11 cellular contexts compared by ENCODE assay signal in genomic region chr6:11009353-11009752, GRCh38. TPM values are rescaled to one million over a fixed set of nuclear protein-coding genes. Genes with fewer than 3 reads are reported as not detected.
A peak's percentile ranks its signal among the peaks of the same experiment; 100 is the strongest.
DNase-seq lines count a peak whose midpoint lies in the region; ATAC-seq, FAIRE-seq and TF ChIP-seq lines count a peak whose summit lies in the region.
"Had no signal": no experiment of that assay in that cellular context is flagged by ENCODE, and none has a peak within 500 bp of the region (broad histone marks: within the 10 kb centered on the region; RNA-seq: fewer than 3 reads in every experiment).

No MANE protein-coding gene starts in this region.

- TF ChIP-seq CTCF in MCF 10A (IDR thresholded peaks at IDR 0.05; ENCODE audit: unreplicated experiment) (no peak), breast epithelium (IDR thresholded peaks at IDR 0.05) (no peak), K562 (IDR thresholded peaks at IDR 0.05 in 2 of 3, conservative IDR thresholded peaks at IDR 0.05 in 1 of 3; ENCODE audit: insufficient read depth in 2 of 3, low read depth in 1 of 3, low read length in 3 of 3) (no peak), mucosa of descending colon (IDR thresholded peaks at IDR 0.05) (no peak)

- H3K4me1 ChIP-seq in breast epithelium, result no peaks in the 10 kb centered on the region
- peaks cover 0 to 5% of the 10 kb centered on the region in 2 experiments; a peak in 2 of 5 replicates for H3K4me1 ChIP-seq in K562 (replicated peaks in 1 of 2; ENCODE audit: control insufficient read depth in 2 of 2, insufficient read depth in 2 of 2, low read length in 2 of 2)
- no peaks in the 10 kb centered on the region for H3K4me1 ChIP-seq in mucosa of descending colon (ENCODE audit: low read depth)

- no peaks in the 10 kb centered on the region for H3K9me3 ChIP-seq in breast epithelium
- H3K9me3 ChIP-seq in K562 (replicated peaks; ENCODE audit: control insufficient read depth, insufficient read depth, low read depth, low read length), result no peaks in the 10 kb centered on the region
- H3K9me3 ChIP-seq in mucosa of descending colon, result no peaks in the 10 kb centered on the region

- H3K27ac ChIP-seq in breast epithelium (no peak overlapping the region), K562 (ENCODE audit: extremely low read depth, low read depth, low read length) (no peak overlapping the region)
- H3K27ac ChIP-seq: 22Rv1 had no signal

- no peak overlapping the region for H2AFZ ChIP-seq in K562 (ENCODE audit: low read depth, low read length)

- H3K36me3 Mint-ChIP-seq in MCF 10A (ENCODE audit: insufficient read depth, unreplicated experiment), result no peaks in the 10 kb centered on the region

- H3K9me3 Mint-ChIP-seq in MCF 10A (ENCODE audit: unreplicated experiment), result no peaks in the 10 kb centered on the region

- 6% methylated on average over 6 of the region's 6 CpGs for WGBS in K562 (ENCODE audit: insufficient coverage, low coverage, missing lambda C conversion rate)

- no peaks in the 10 kb centered on the region for H3K27me3 Mint-ChIP-seq in MCF 10A (ENCODE audit: insufficient read depth, unreplicated experiment)

- H3K9ac ChIP-seq in K562 (ENCODE audit: insufficient read depth in 1 of 2, low read depth in 2 of 2, low read length in 2 of 2), result peak overlapping the region in 1 of 2 experiments; percentile 15; a peak in 1 of 4 replicates

- H3K4me3 Mint-ChIP-seq in MCF 10A (ENCODE audit: unreplicated experiment), result no peak overlapping the region

- BruUV-seq in MCF 10A (replicated peaks; lab: Mats Ljungman, UMichigan) (no TSS peak), K562 (replicated peaks; lab: Mats Ljungman, UMichigan) (no TSS peak)

- POLR2A ChIA-PET in MCF 10A (lab: Yijun Ruan, JAX), result no interaction called here
- POLR2A ChIA-PET in K562 (lab: Yijun Ruan, JAX), result interaction anchor here (0.9 to 1.6 kb wide), 2 partner anchors 9 to 13 kb away, joined by 5 to 6 read pairs; no protein-coding TSS in a partner anchor

- H3K27ac Mint-ChIP-seq in MCF 10A (ENCODE audit: low read depth, unreplicated experiment), result no peak overlapping the region

- in situ Hi-C loops in K562 (cut with MboI), result no loop called here

- CTCF ChIA-PET in MCF 10A (lab: Yijun Ruan, JAX) (interaction anchor here (0.6 to 1.3 kb wide), 4 partner anchors 12 to 496 kb away, joined by 4 to 7 read pairs (median 4); no protein-coding TSS in a partner anchor), K562 (lab: Yijun Ruan, JAX; ENCODE audit: low intra/inter-chr PET ratio) (no interaction called here)

- H3K79me2 ChIP-seq in K562 (ENCODE audit: control insufficient read depth, insufficient read depth, low read length), result no peaks in the 10 kb centered on the region

- no peaks in the 10 kb centered on the region for H4K20me1 ChIP-seq in K562 (replicated peaks; ENCODE audit: control insufficient read depth, insufficient read depth, low read length)

- no peak for FAIRE-seq in K562 (lab: Jason Lieb, UNC)
- FAIRE-seq in urothelium cell line (lab: Jason Lieb, UNC), result no peak

- TF ChIP-seq RAD21 in K562 (CRISPR knock-in tag; conservative IDR thresholded peaks at IDR 0.05 in 1 of 2, IDR thresholded peaks at IDR 0.05 in 1 of 2), result no peak

- intact Hi-C loops in MCF 10A (cut with micrococcal nuclease) (no loop called here), breast epithelium (cut with DNase I; ENCODE audit: low total_unique reads) (no loop called here), K562 (cut with micrococcal nuclease) (no loop called here), left colon (cut with DNase I, micrococcal nuclease) (no loop called here), mucosa of descending colon (cut with DNase I, micrococcal nuclease) (no loop called here)

- H3K4me3 ChIP-seq in breast epithelium (no peak overlapping the region), K562 (no peak overlapping the region), mucosa of descending colon (no peak overlapping the region)

- peak; percentile 61 for ATAC-seq in HG03342 (IDR thresholded peaks at IDR 0.05; ENCODE audit: unreplicated experiment)
- ATAC-seq in K562, result no peak
- no peak for ATAC-seq in left colon
- no peak for ATAC-seq in mucosa of descending colon

- TF ChIP-seq POLR2A in breast epithelium (IDR thresholded peaks at IDR 0.05) (no peak), K562 (conservative IDR thresholded peaks at IDR 0.05) (no peak)

- no peaks in the 10 kb centered on the region for H3K36me3 ChIP-seq in breast epithelium
- no peaks in the 10 kb centered on the region for H3K36me3 ChIP-seq in K562 (ENCODE audit: control insufficient read depth, insufficient read depth, low read length)
- H3K36me3 ChIP-seq in mucosa of descending colon (ENCODE audit: low read depth), result no peaks in the 10 kb centered on the region

- H3K4me2 ChIP-seq in K562 (ENCODE audit: insufficient read depth, low read length), result no peak overlapping the region; the same call in 1 of the 2 replicates

- H3K9me1 ChIP-seq in K562 (ENCODE audit: control insufficient read depth, insufficient read depth, low read length), result no peaks in the 10 kb centered on the region

- peaks cover 36% of the 10 kb centered on the region for H3K4me1 Mint-ChIP-seq in MCF 10A (ENCODE audit: insufficient read depth, unreplicated experiment)

- peak; percentile 62 for DNase-seq in MCF 10A (ENCODE audit: unreplicated experiment)
- no peak for DNase-seq in breast epithelium (ENCODE audit: low spot score in 2 of 2)
- DNase-seq in K562 (ENCODE audit: extremely low read depth in 1 of 4, low spot score in 3 of 4), result no peak
- peak; percentile 62 for DNase-seq in urothelium cell line (ENCODE audit: low spot score)
- DNase-seq in left colon, result no peak
- no peak for DNase-seq in RPMI8226
- no peak for DNase-seq in mucosa of descending colon
- DNase-seq: activated effector memory CD4-positive, alpha-beta T cell treated with Interleukin-2 at 50 U/mL for 16 hours; stimulated activated CD8-positive, alpha-beta memory T cell treated with anti-CD3 and anti-CD28 coated beads, Interleukin-4, amount 100 ng/mL, for 48 hours had no signal

- TF ChIP-seq EP300 in K562 (IDR thresholded peaks at IDR 0.05; ENCODE audit: low read length), result no peak

- H3K27me3 ChIP-seq in breast epithelium (no peaks in the 10 kb centered on the region), K562 (ENCODE audit: control insufficient read depth in 2 of 2, insufficient read depth in 2 of 2, low read length in 2 of 2) (peaks cover 10 to 16% of the 10 kb centered on the region in 2 experiments; a peak in 3 of 5 replicates)

RNA-seq across cellular contexts. Expression of gene ELOVL2, which starts 34.8 kb away (rescaled TPM):
- total RNA-seq in MCF 10A (2022), result not detected in 2 replicates
- 10 to 100 TPM in 1 of 3 donors, 1 to 10 TPM in 1, under 1 TPM in 1; 0.64 to 11.1 (median 2.6) TPM for total RNA-seq in breast epithelium
- 0.09 and 0.23 TPM in 2 replicates for total RNA-seq in K562 (2011; cell fraction: chromatin; rRNA removed; ENCODE audit: low replicate concordance)
- 0.13 and 0.17 TPM in 2 replicates for total RNA-seq in K562 (2011; cell fraction: nucleolus; rRNA removed)
- 0.22 and 0.76 TPM in 2 replicates for total RNA-seq in K562 (2011; cell fraction: nucleoplasm; rRNA removed)
- total RNA-seq in K562 (2014; rRNA removed), result 0.05 and 0.33 TPM in 2 replicates
- 0.36 and 0.48 TPM in 2 replicates for total RNA-seq in K562 (2014; rRNA removed; fragmentation: Illumina TruSeq; extraction: Trizol)
- total RNA-seq in K562 (2015; rRNA removed; fragmentation: Illumina TruSeq; extraction: Trizol), result 0.30 and 0.47 TPM in 2 replicates
- 0.29 and 0.31 TPM in 2 replicates for total RNA-seq in K562 (2021)
- polyA plus RNA-seq in K562 (2011; rRNA removed), result 0.35 and 0.96 TPM in 2 replicates
- 0.15 and 0.31 TPM in 2 replicates for polyA plus RNA-seq in K562 (2011; cell fraction: cytosol; rRNA removed)
- polyA plus RNA-seq in K562 (2011; cell fraction: nucleus; rRNA removed), result 0.07 and 0.21 TPM in 2 replicates
- 0.57 and 0.64 TPM in 2 replicates for polyA plus RNA-seq in K562 (2012)
- polyA plus RNA-seq in K562 (2014; fragmentation: Illumina TruSeq; extraction: Trizol), result 0.35 and 0.56 TPM in 2 replicates
- polyA plus RNA-seq in K562 (2014; fragmentation: Nextera tagmentation; extraction: Ambion mirVana), result under 1 TPM; 0.14 to 0.20 TPM
- 0.17 and 0.23 TPM in 2 replicates for polyA plus RNA-seq in K562 (2014; rRNA removed)
- 0.39 and 1.0 TPM in 2 replicates for polyA minus RNA-seq in K562 (2011; rRNA and poly(A)+ RNA removed)
- 0.27 and 0.29 TPM in 2 replicates for polyA minus RNA-seq in K562 (2011; cell fraction: cytosol; rRNA and poly(A)+ RNA removed)
- polyA minus RNA-seq in K562 (2011; cell fraction: nucleus; rRNA and poly(A)+ RNA removed), result 0.27 TPM in 1 of 2 replicates, not detected in the other
- under 1 TPM in 1 of 2 donors, not detected in 1; 0.14 TPM for total RNA-seq in left colon
- total RNA-seq in mucosa of descending colon, result under 1 TPM in 2 of 3 donors, not detected in 1; 0.12 to 0.63 TPM

Comparison
In these comparisons a context has a peak if more than half of its experiments do, and no peak if none do; other contexts are left out.
1. DNase-seq: peak in MCF 10A (single experiment) and urothelium cell line (single experiment); none in breast epithelium (0 of 2), K562 (0 of 4), left colon (0 of 2), RPMI8226 (single experiment) and mucosa of descending colon (0 of 3).